Comparison of ENCODE assay signal across 1 cellular context in the genomic region with DNA sequence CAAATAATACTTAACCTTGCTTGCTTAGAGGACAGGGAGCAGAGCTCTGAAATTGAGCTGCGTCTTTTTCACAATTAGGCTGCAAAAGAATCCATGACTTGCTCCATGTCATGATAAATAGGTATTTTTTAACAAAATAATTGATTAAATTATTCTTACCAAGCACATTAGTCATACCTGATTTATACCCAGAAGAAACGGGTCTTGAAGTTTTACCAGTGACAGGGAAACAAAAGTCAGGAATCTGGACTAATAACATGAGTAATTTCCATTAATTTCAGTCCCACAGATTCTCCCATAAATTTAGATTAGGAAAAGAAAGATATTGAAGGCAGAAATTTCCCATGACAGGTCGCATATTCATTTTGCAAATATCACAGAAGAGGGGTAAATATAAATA.
TF ChIP-seq lines count a peak whose summit lies in the region.

No MANE protein-coding gene starts in this region.

TF ChIP-seq in SK-N-SH treated with all-trans-retinoic acid at 6 μM for 48 hours, 23 proteins besides CTCF, POLR2A, EP300 and RAD21 (continued from another document):
- TF ChIP-seq TSHZ2 (CRISPR knock-in tag; IDR thresholded peaks at IDR 0.05) (no peak), ARNTL (CRISPR knock-in tag; IDR thresholded peaks at IDR 0.05; ENCODE audit: borderline replicate concordance, low read depth) (no peak), BACH2 (CRISPR knock-in tag; IDR thresholded peaks at IDR 0.05; ENCODE audit: borderline replicate concordance) (no peak)
